ENCODE assay signal across 12 cellular contexts in the genomic region with DNA sequence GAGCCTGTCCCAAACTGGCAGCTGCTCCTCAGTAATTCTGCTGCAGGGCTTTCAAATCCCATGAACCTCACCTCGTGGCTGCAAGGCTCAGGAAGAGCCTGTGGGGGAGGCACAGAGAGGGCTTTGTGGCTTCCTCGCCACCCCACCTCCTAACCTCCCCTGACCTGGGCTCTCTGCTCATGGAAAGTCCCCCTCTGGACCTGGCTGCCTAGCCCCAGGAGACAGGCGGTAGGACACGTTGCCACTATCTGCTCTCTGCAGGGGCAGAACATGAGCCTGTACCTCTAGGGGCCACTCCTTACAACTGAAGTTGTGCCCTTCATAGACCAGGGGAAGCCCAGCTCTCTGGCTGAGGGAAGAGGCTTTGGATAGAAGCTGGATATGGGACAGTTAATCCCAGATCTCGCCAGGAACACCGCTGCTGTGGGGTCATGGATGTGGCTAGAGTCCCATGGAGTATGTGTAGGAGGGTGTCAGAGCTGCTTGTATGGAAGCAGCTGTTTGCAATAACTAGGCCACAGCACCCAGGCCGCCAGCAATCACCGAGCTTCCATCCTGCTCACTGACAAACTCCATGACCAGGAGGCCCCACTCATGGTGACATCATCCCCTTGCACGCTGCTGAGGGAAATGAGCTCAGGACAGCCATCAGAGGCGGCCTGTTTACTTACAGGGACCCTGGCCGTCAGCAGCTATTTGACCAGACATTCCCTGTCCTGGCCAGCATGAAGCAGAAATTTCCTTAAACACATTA. TPM values are rescaled to one million over a fixed set of nuclear protein-coding genes. Genes with fewer than 3 reads are reported as not detected.
A peak's percentile ranks its signal among the peaks of the same experiment; 100 is the strongest.
DNase-seq lines count a peak whose midpoint lies in the region; ATAC-seq and TF ChIP-seq lines count a peak whose summit lies in the region.
"Had no signal": no experiment of that assay in that cellular context is flagged by ENCODE, and none has a peak within 500 bp of the region (broad histone marks: within the 10 kb centered on the region; RNA-seq: fewer than 3 reads in every experiment).

No MANE protein-coding gene starts in this region.

- no peaks in the 10 kb centered on the region for H3K9me3 ChIP-seq in BE2C
- H3K9me3 ChIP-seq in heart left ventricle: no peaks in the 10 kb centered on the region
- H3K9me3 ChIP-seq in ovary: no peaks in the 10 kb centered on the region

- H3K36me3 ChIP-seq in BE2C (no peaks in the 10 kb centered on the region), heart left ventricle (no peaks in the 10 kb centered on the region), ovary (no peaks in the 10 kb centered on the region)

- ATAC-seq in heart left ventricle: peak; percentile 86 to 91 (median 90)
- no peak for ATAC-seq in GM18861 (IDR thresholded peaks at IDR 0.05; ENCODE audit: unreplicated experiment)

- DNase-seq in BE2C (peak; percentile 24), astrocyte of the hippocampus (ENCODE audit: low read depth, low spot score) (peak; percentile 26), heart left ventricle (peak; percentile 76 to 91 (median 80)), ovary (peak; percentile 39 to 72 (median 66)), NCI-H524 (lab: John Stamatoyannopoulos, UW) (no peak), NCI-H1694 (lab: John Stamatoyannopoulos, UW) (no peak)
- no peak for DNase-seq in activated naive CD4-positive, alpha-beta T cell treated with anti-CD3 and anti-CD28 coated beads, Interleukin-2, amount 50 U/mL, for 16 hours
- DNase-seq: activated CD4-positive, alpha-beta T cell treated with anti-CD3 and anti-CD28 coated beads, Interleukin-2, amount 10 ng/mL, durations not matched to agents 7 days and 5 days; activated naive CD8-positive, alpha-beta T cell treated with anti-CD3 and anti-CD28 coated beads for 36 hours; SIG-M5 had no signal

- H3K27me3 ChIP-seq in BE2C: no peaks in the 10 kb centered on the region
- H3K27me3 ChIP-seq in heart left ventricle: no peaks in the 10 kb centered on the region
- H3K27me3 ChIP-seq in ovary: no peaks in the 10 kb centered on the region

- H3K27ac ChIP-seq in heart left ventricle: peak overlapping the region in 11 of 12 donors; percentile 46 to 82 (median 64)
- H3K27ac ChIP-seq in ovary: peak overlapping the region; percentile 23 to 37

- no peak for TF ChIP-seq POLR2A in heart left ventricle (IDR thresholded peaks at IDR 0.05)
- peak; percentile 12 for TF ChIP-seq POLR2A in ovary (IDR thresholded peaks at IDR 0.05)

- no peaks in the 10 kb centered on the region for H3K4me1 ChIP-seq in BE2C
- peaks cover 0 to 29% (median 16%) of the 10 kb centered on the region in 12 donors for H3K4me1 ChIP-seq in heart left ventricle
- H3K4me1 ChIP-seq in ovary (ENCODE audit: insufficient read depth): peaks cover 7% of the 10 kb centered on the region

- 57 to 62% (median 59%) methylated on average over 11 of the region's 11 CpGs for WGBS in heart left ventricle, 4 donors
- whole genome bisulfite sequencing in ovary, 3 donors: 33 to 42% (median 38%) methylated on average over 11 of the region's 11 CpGs

- no peak for TF ChIP-seq CTCF in BE2C (IDR thresholded peaks at IDR 0.05; ENCODE audit: low read depth, low read length)
- TF ChIP-seq CTCF in heart left ventricle (IDR thresholded peaks at IDR 0.05): no peak
- no peak for TF ChIP-seq CTCF in ovary (IDR thresholded peaks at IDR 0.05)

- intact Hi-C loops in heart left ventricle (cut with DNase I) (no loop called here), ovary (cut with DNase I) (no loop called here)

- no peak for TF ChIP-seq EP300 in ovary (IDR thresholded peaks at IDR 0.05)

- H3K4me3 ChIP-seq in BE2C (ENCODE audit: low read depth, low read length): no peak overlapping the region
- H3K4me3 ChIP-seq in heart left ventricle: no peak overlapping the region
- no peak overlapping the region for H3K4me3 ChIP-seq in ovary

RNA-seq across cellular contexts. Expression of a gene that starts 34.0 kb away (rescaled TPM):
- 0.52 TPM for polyA plus RNA-seq in BE2C (2012; ENCODE audit: insufficient read depth, insufficient read length, low read depth)
- total RNA-seq in heart left ventricle (10 to 100 TPM in 6 of 9 donors, 1 to 10 TPM in 3; 6.2 to 58.5 (median 12.3) TPM), ovary (10 to 100 TPM in 3 of 7 donors, 1 to 10 TPM in 4; 1.2 to 24.3 (median 4.6) TPM)
- polyA plus RNA-seq in heart left ventricle (10 to 100 TPM in 1 of 2 donors, under 1 TPM in 1; 0.76 to 12.0 TPM), ovary (10 to 100 TPM in 1 of 2 donors, 1 to 10 TPM in 1; 1.6 to 34.1 TPM)
- total RNA-seq: activated naive CD8-positive, alpha-beta T cell treated with anti-CD3 and anti-CD28 coated beads for 36 hours had no signal

RNA-seq across cellular contexts. Expression of a gene that starts 41.4 kb away (rescaled TPM):
- 8.2 TPM for polyA plus RNA-seq in BE2C (2012; ENCODE audit: insufficient read depth, insufficient read length, low read depth)
- 1 to 10 TPM; 2.7 to 7.0 (median 4.8) TPM for total RNA-seq in heart left ventricle
- polyA plus RNA-seq in heart left ventricle: 1 to 10 TPM; 3.0 to 4.8 TPM
- total RNA-seq in ovary: 10 to 100 TPM in 5 of 7 donors, 1 to 10 TPM in 2; 8.8 to 20.2 (median 13.4) TPM
- polyA plus RNA-seq in ovary: 10 to 100 TPM; 12.1 to 19.2 TPM

RNA-seq across cellular contexts. Expression of a gene that starts 50.6 kb away (rescaled TPM):
- polyA plus RNA-seq in BE2C (2012; ENCODE audit: insufficient read depth, insufficient read length, low read depth): not detected
- total RNA-seq in heart left ventricle (not detected), ovary (not detected)
- polyA plus RNA-seq in heart left ventricle (not detected), ovary (not detected)
- total RNA-seq: activated CD4-positive, alpha-beta T cell treated with anti-CD3 and anti-CD28 coated beads, Interleukin-2, amount 10 ng/mL, durations not matched to agents 7 days and 5 days; activated naive CD8-positive, alpha-beta T cell treated with anti-CD3 and anti-CD28 coated beads for 36 hours; urinary bladder had no signal
- polyA plus RNA-seq: urinary bladder had no signal

RNA-seq across cellular contexts. Expression of a gene that starts 59.2 kb away (rescaled TPM):
- polyA plus RNA-seq in BE2C (2012; ENCODE audit: insufficient read depth, insufficient read length, low read depth): not detected
- total RNA-seq in heart left ventricle: 10 to 100 TPM in 2 of 9 donors, not detected in 7; 18.6 to 30.4 TPM
- not detected for polyA plus RNA-seq in heart left ventricle
- 10 to 100 TPM in 5 of 7 donors, not detected in 2; 22.1 to 67.7 (median 29.6) TPM for total RNA-seq in ovary
- polyA plus RNA-seq in ovary: not detected
- polyA plus RNA-seq: urinary bladder had no signal

Comparison
In these comparisons a context has a peak if more than half of its experiments do, and no peak if none do; other contexts are left out.
1. DNase-seq: peak in BE2C (single experiment), astrocyte of the hippocampus (single experiment), heart left ventricle (5 of 5) and ovary (5 of 5); none in NCI-H524 (0 of 2), activated naive CD4-positive, alpha-beta T cell treated with anti-CD3 and anti-CD28 coated beads, Interleukin-2, amount 50 U/mL, for 16 hours (single experiment) and NCI-H1694 (single experiment).